In genomic region chr12:54191550-54192022, GRCh38 we compare ENCODE assay signal across 1 cellular context.
TF ChIP-seq lines count a peak whose summit lies in the region.

No MANE protein-coding gene starts in this region.

TF ChIP-seq in GM12878, 131 proteins besides CTCF, POLR2A, EP300 and RAD21 (continued from another document and continues in another):
- TF ChIP-seq SKIL (IDR thresholded peaks at IDR 0.05; ENCODE audit: low read depth, poor library complexity, severe bottlenecking) (no peak), ATF3 (IDR thresholded peaks at IDR 0.05; ENCODE audit: borderline replicate concordance, extremely low read depth, low read depth, low read length) (no peak), ATF2 (IDR thresholded peaks at IDR 0.05; ENCODE audit: low read length) (no peak), MLLT1 (IDR thresholded peaks at IDR 0.05) (no peak), HDAC2 (IDR thresholded peaks at IDR 0.05) (no peak), JUND (IDR thresholded peaks at IDR 0.05; ENCODE audit: low read depth, low read length) (no peak), IKZF2 (IDR thresholded peaks at IDR 0.05) (no peak), ZNF217 (IDR thresholded peaks at IDR 0.05) (no peak), NFIC (IDR thresholded peaks at IDR 0.05; ENCODE audit: low read depth, low read length) (no peak), FOXK2 (IDR thresholded peaks at IDR 0.05) (no peak), NKRF (conservative IDR thresholded peaks at IDR 0.05) (no peak), RAD51 (IDR thresholded peaks at IDR 0.05) (no peak), SPI1 (IDR thresholded peaks at IDR 0.05; ENCODE audit: borderline replicate concordance, insufficient read depth, low read depth, low read length) (no peak), FOS (IDR thresholded peaks at IDR 0.05; ENCODE audit: borderline replicate concordance, extremely low read depth, insufficient read length) (no peak), TAF1 (IDR thresholded peaks at IDR 0.05; ENCODE audit: borderline replicate concordance, low read depth, low read length) (no peak), RB1 (IDR thresholded peaks at IDR 0.05; ENCODE audit: borderline replicate concordance) (peak; percentile 64; the same call in 1 of the 2 replicates), RFX5 (IDR thresholded peaks at IDR 0.05; ENCODE audit: low read depth, low read length) (no peak), NBN (IDR thresholded peaks at IDR 0.05) (peak; percentile 51; the same call in 1 of the 2 replicates), SMAD1 (IDR thresholded peaks at IDR 0.05; ENCODE audit: low read depth, partially characterized antibody) (no peak), BCL3 (IDR thresholded peaks at IDR 0.05; ENCODE audit: borderline replicate concordance, insufficient read depth, low read depth, low read length, poor library complexity, severe bottlenecking) (no peak), SIN3A (IDR thresholded peaks at IDR 0.05; ENCODE audit: low read depth, low read length) (no peak), STAT1 (conservative IDR thresholded peaks at IDR 0.05) (no peak), MTA3 (IDR thresholded peaks at IDR 0.05; ENCODE audit: borderline replicate concordance, low read length) (no peak), POU2F2 (IDR thresholded peaks at IDR 0.05; ENCODE audit: borderline replicate concordance, low read depth, low read length) (peak; percentile 55; the same call in 1 of the 3 replicates), CUX1 (IDR thresholded peaks at IDR 0.05; ENCODE audit: insufficient replicate concordance, low read depth, low read length) (no peak), MTA2 (IDR thresholded peaks at IDR 0.05; ENCODE audit: low read depth) (no peak), HDAC6 (IDR thresholded peaks at IDR 0.05; ENCODE audit: unreplicated experiment) (no peak), CBX5 (IDR thresholded peaks at IDR 0.05; ENCODE audit: low read depth) (0 out of 2 replicates have a peak, but pooled peaks have one; percentile 53), LARP7 (IDR thresholded peaks at IDR 0.05) (no peak), NRF1 (conservative IDR thresholded peaks at IDR 0.05; ENCODE audit: low read depth, low read length) (no peak), NR2C2 (IDR thresholded peaks at IDR 0.05; ENCODE audit: borderline replicate concordance, control insufficient read depth, insufficient read length, low read depth) (no peak), SMC3 (IDR thresholded peaks at IDR 0.05; ENCODE audit: borderline replicate concordance, low read length) (peak; percentile 96), POLR2AphosphoS2 (IDR thresholded peaks at IDR 0.05; ENCODE audit: low read depth, low read length) (no peak), HDGF (IDR thresholded peaks at IDR 0.05) (no peak), FOXM1 (IDR thresholded peaks at IDR 0.05; ENCODE audit: low read depth, low read length) (peak; percentile 41; the same call in 1 of the 2 replicates), ESRRA (IDR thresholded peaks at IDR 0.05; ENCODE audit: low read length) (peak; percentile 42; the same call in 1 of the 2 replicates), ZBED1 (IDR thresholded peaks at IDR 0.05; ENCODE audit: borderline replicate concordance) (no peak), BMI1 (IDR thresholded peaks at IDR 0.05; ENCODE audit: borderline replicate concordance) (no peak), SMAD5 (IDR thresholded peaks at IDR 0.05; ENCODE audit: low read depth) (no peak), YY1 (IDR thresholded peaks at IDR 0.05; ENCODE audit: low read depth, low read length) (peak; percentile 83), SREBF2 (IDR thresholded peaks at IDR 0.05; ENCODE audit: low read length) (no peak), MYB (IDR thresholded peaks at IDR 0.05; ENCODE audit: borderline replicate concordance, low read depth, low read length) (no peak), SRF (IDR thresholded peaks at IDR 0.05; ENCODE audit: low read depth in 2 of 2, low read length in 2 of 2) (no peak), RUNX3 (IDR thresholded peaks at IDR 0.05; ENCODE audit: low read length) (no peak), MEF2B (IDR thresholded peaks at IDR 0.05; ENCODE audit: partially characterized antibody, poor library complexity, severe bottlenecking) (no peak), E2F8 (IDR thresholded peaks at IDR 0.05; ENCODE audit: low read depth, partially characterized antibody) (no peak), PAX5 (IDR thresholded peaks at IDR 0.05; ENCODE audit: borderline replicate concordance, low read depth, low read length) (no peak; the same call in 1 of the 2 replicates), WRNIP1 (IDR thresholded peaks at IDR 0.05; ENCODE audit: borderline replicate concordance, low read depth, low read length) (peak; percentile 55; the same call in 1 of the 2 replicates)
